14 cellular contexts compared by ENCODE assay signal in the genomic region with DNA sequence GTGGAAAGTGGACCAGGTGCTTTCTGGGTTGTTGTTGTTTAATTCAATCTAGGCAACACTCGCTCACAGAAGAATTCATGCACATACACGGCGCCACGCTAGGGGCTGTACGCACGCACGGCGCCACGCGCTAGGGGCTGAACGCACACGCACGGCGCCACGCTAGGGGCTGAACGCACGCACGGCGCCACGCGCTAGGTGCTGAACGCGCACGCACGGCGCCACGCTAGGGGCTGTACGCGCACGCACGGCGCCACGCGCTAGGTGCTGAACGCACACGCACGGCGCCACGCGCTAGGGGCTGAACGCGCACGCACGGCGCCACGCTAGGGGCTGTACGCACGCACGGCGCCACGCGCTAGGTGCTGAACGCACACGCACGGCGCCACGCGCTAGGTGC. TPM values are rescaled to one million over a fixed set of nuclear protein-coding genes. Genes with fewer than 3 reads are reported as not detected.
DNase-seq lines count a peak whose midpoint lies in the region; ATAC-seq and TF ChIP-seq lines count a peak whose summit lies in the region.
"Had no signal": no experiment of that assay in that cellular context is flagged by ENCODE, and none has a peak within 500 bp of the region (broad histone marks: within the 10 kb centered on the region; RNA-seq: fewer than 3 reads in every experiment).

No MANE protein-coding gene starts in this region.

- H3K4me1 Mint-ChIP-seq in natural killer cell treated with Interleukin-12 subunit alpha and Interleukin-12 subunit beta and Interleukin-15 and Interleukin-18, amount 100 ng/mL, for 72 hours (ENCODE audit: low read depth in 2 of 2): peaks cover 49 to 50% of the 10 kb centered on the region in 2 donors
- H3K4me1 Mint-ChIP-seq in natural killer cell: peaks cover 29 to 30% of the 10 kb centered on the region in 2 donors
- H3K4me1 Mint-ChIP-seq in endodermal cell: peaks cover 7% of the 10 kb centered on the region

- WGBS in endodermal cell (ENCODE audit: insufficient coverage in 1 of 2, insufficient read length in 1 of 2), 2 experiments: 95 to 96% methylated on average over 35 to 51 of the region's 58 CpGs

- no peak for ATAC-seq in natural killer cell treated with Interleukin-12 subunit alpha and Interleukin-12 subunit beta and Interleukin-15 and Interleukin-18, amount 100 ng/mL, for 72 hours
- no peak for ATAC-seq in natural killer cell
- ATAC-seq: Panc1 had no signal

- H3K27ac Mint-ChIP-seq in natural killer cell treated with Interleukin-12 subunit alpha and Interleukin-12 subunit beta and Interleukin-15 and Interleukin-18, amount 100 ng/mL, for 72 hours: peak overlapping the region in 1 of 2 donors; percentile 96
- H3K27ac Mint-ChIP-seq in natural killer cell (no peak overlapping the region), endodermal cell (no peak overlapping the region)

- intact Hi-C loops in natural killer cell (cut with micrococcal nuclease) (no loop called here), posterior vena cava (cut with DNase I) (no loop called here)

- no peaks in the 10 kb centered on the region for H3K36me3 ChIP-seq in endodermal cell (ENCODE audit: control insufficient read depth, insufficient read depth, low read length)
- H3K36me3 ChIP-seq: HAP-1 had no signal

- H3K27me3 Mint-ChIP-seq in natural killer cell treated with Interleukin-12 subunit alpha and Interleukin-12 subunit beta and Interleukin-15 and Interleukin-18, amount 100 ng/mL, for 72 hours: no peaks in the 10 kb centered on the region
- H3K27me3 Mint-ChIP-seq in natural killer cell (ENCODE audit: low read depth in 2 of 2): no peaks in the 10 kb centered on the region
- no peaks in the 10 kb centered on the region for H3K27me3 Mint-ChIP-seq in endodermal cell (ENCODE audit: insufficient read depth)

- no peaks in the 10 kb centered on the region for H3K4me1 ChIP-seq in endodermal cell (ENCODE audit: control insufficient read depth, insufficient read depth, low read length)
- H3K4me1 ChIP-seq: HAP-1 had no signal

- no peak overlapping the region for H3K9ac ChIP-seq in endodermal cell (ENCODE audit: extremely low read depth, low read length, poor library complexity, severe bottlenecking)

- in situ Hi-C loops in ACHN (cut with HindIII; ENCODE audit: low pct_ligation_motif_present, low pct_unique_long_range_greater_than_20kb, low sequenced_read_pairs): no loop called here

- H3K27ac ChIP-seq in endodermal cell (ENCODE audit: low read depth, low read length): no peak overlapping the region

- DNase-seq in natural killer cell treated with Interleukin-12 subunit alpha and Interleukin-12 subunit beta and Interleukin-15 and Interleukin-18, amount 100 ng/mL, for 72 hours (ENCODE audit: low spot score): no peak
- DNase-seq in natural killer cell (no peak), endodermal cell (peak; percentile 13), posterior vena cava (ENCODE audit: low spot score) (peak; percentile 45), NCI-H1417 (lab: John Stamatoyannopoulos, UW) (no peak), ACHN (no peak)
- DNase-seq in activated T-cell treated with anti-CD3 and anti-CD28 coated beads, Interleukin-2, amount 50 U/mL, for 1 hour: no peak
- DNase-seq: DMS153, NCI-H1105 treated with DMSO at 0.1 percent for 48 hours, NCI-H1930, NCI-H2171 treated with DMSO at 0.1 percent for 48 hours, SHP77 had no signal

- no peaks in the 10 kb centered on the region for H3K9me3 ChIP-seq in endodermal cell (ENCODE audit: control insufficient read depth, low read length)
- H3K9me3 ChIP-seq: HAP-1 had no signal

- no peaks in the 10 kb centered on the region for H3K36me3 Mint-ChIP-seq in natural killer cell treated with Interleukin-12 subunit alpha and Interleukin-12 subunit beta and Interleukin-15 and Interleukin-18, amount 100 ng/mL, for 72 hours
- H3K36me3 Mint-ChIP-seq in natural killer cell (no peaks in the 10 kb centered on the region), endodermal cell (ENCODE audit: low read depth) (no peaks in the 10 kb centered on the region)

- no peak for TF ChIP-seq CTCF in natural killer cell (IDR thresholded peaks at IDR 0.05)
- TF ChIP-seq CTCF in endodermal cell (conservative IDR thresholded peaks at IDR 0.05): no peak

- H3K4me3 ChIP-seq in endodermal cell (ENCODE audit: low read length): no peak overlapping the region
- H3K4me3 ChIP-seq: HAP-1 had no signal

- no peaks in the 10 kb centered on the region for H3K27me3 ChIP-seq in endodermal cell (ENCODE audit: control insufficient read depth, insufficient read depth, low read length, poor library complexity, severe bottlenecking)

- H3K4me3 Mint-ChIP-seq in natural killer cell treated with Interleukin-12 subunit alpha and Interleukin-12 subunit beta and Interleukin-15 and Interleukin-18, amount 100 ng/mL, for 72 hours: peak overlapping the region; percentile 10
- H3K4me3 Mint-ChIP-seq in natural killer cell: no peak overlapping the region
- H3K4me3 Mint-ChIP-seq in endodermal cell: no peak overlapping the region

- H3K9me3 Mint-ChIP-seq in natural killer cell treated with Interleukin-12 subunit alpha and Interleukin-12 subunit beta and Interleukin-15 and Interleukin-18, amount 100 ng/mL, for 72 hours: no peaks in the 10 kb centered on the region
- no peaks in the 10 kb centered on the region for H3K9me3 Mint-ChIP-seq in natural killer cell
- no peaks in the 10 kb centered on the region for H3K9me3 Mint-ChIP-seq in endodermal cell

RNA-seq across cellular contexts. Expression of gene NINJ2, which starts 54.3 kb away (rescaled TPM):
- total RNA-seq in natural killer cell treated with Interleukin-12 subunit alpha and Interleukin-12 subunit beta and Interleukin-15 and Interleukin-18, amount 100 ng/mL, for 72 hours: 10 to 100 TPM in 1 of 2 donors, 1 to 10 TPM in 1; 8.6 to 15.3 TPM
- total RNA-seq in natural killer cell: 1 to 10 TPM; 3.1 to 6.6 (median 4.9) TPM
- total RNA-seq in endodermal cell: 1 to 10 TPM in 1 of 2 donors, under 1 TPM in 1; 0.73 to 5.1 TPM
- polyA plus RNA-seq in endodermal cell (2013, experiment 1 of 2): not detected
- 0.41 TPM for polyA plus RNA-seq in endodermal cell (2013, experiment 2 of 2)
- 1 to 10 TPM; 4.6 to 5.6 TPM for total RNA-seq in posterior vena cava

Comparison
In these comparisons a context has a peak if more than half of its experiments do, and no peak if none do; other contexts are left out.
1. DNase-seq: peak in endodermal cell (single experiment) and posterior vena cava (single experiment); none in natural killer cell treated with Interleukin-12 subunit alpha and Interleukin-12 subunit beta and Interleukin-15 and Interleukin-18, amount 100 ng/mL, for 72 hours (single experiment), natural killer cell (single experiment), NCI-H1417 (0 of 3), activated T-cell treated with anti-CD3 and anti-CD28 coated beads, Interleukin-2, amount 50 U/mL, for 1 hour (single experiment) and ACHN (single experiment).